In the genomic region with DNA sequence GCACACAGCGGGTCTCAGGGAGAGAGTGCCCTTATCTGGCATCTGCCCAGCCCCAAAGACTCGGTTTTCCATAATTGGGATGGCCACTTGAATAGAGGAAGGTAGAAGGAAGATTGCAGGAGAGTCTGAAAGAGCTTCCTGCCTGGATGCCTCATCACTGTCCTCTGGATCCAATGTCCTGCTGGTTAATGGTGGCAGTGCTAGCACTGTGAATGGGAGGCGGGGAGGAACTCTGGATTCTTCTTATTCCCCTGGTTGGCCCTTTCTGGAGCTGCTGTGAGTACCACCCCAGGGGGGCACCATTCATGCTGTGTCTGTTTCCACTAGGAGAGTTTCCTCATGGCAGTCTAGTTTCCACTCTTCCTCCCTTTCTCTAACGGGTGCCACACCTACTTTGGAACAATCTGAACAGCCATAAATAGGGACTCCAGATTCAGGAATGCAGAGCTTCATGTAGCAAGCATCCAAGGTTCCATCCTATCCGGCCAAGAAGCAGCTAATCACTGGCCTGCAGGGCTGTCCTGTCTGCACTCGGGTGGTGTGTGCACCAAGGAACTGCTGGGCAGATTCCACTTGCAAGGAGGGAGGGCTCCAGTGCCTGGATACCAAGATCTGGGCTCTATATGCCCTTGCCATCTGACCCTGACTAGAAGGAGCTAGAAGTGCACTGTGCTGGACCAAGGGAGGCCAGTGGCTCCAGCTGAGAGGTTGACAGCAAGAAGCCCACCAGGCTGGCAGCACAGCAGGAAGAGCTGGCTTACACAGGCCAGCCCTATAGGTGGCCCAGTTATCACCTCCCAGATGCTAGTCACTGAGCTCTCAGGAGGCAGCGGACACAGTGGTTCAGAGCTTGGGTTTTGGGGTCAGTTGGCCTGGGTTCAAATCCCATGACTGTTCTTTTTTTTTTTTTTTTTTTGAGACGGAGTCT, we compare ENCODE assay signal across 15 cellular contexts. TPM values are rescaled to one million over a fixed set of nuclear protein-coding genes. Genes with fewer than 3 reads are reported as not detected.
DNase-seq lines count a peak whose midpoint lies in the region; ATAC-seq and TF ChIP-seq lines count a peak whose summit lies in the region.
"Had no signal": no experiment of that assay in that cellular context is flagged by ENCODE, and none has a peak within 500 bp of the region (broad histone marks: within the 10 kb centered on the region; RNA-seq: fewer than 3 reads in every experiment).

No MANE protein-coding gene starts in this region.

- ATAC-seq in SK-N-SH treated with all-trans-retinoic acid at 6 μM for 48 hours (peak; percentile 64), left ventricle myocardium superior (peak; percentile 64), thoracic aorta (ENCODE audit: insufficient number of reproducible peaks, low FRiP score, low read depth) (no peak), GM18519 (IDR thresholded peaks at IDR 0.05; ENCODE audit: low FRiP score, unreplicated experiment) (no peak)

- intact Hi-C loops in left ventricle myocardium superior (cut with micrococcal nuclease), result no loop called here

- in situ Hi-C loops in G401 (cut with HindIII; ENCODE audit: low sequenced_read_pairs), result no loop called here

- H3K27ac ChIP-seq in thoracic aorta, result peak overlapping the region; percentile 93 to 98
- no peak overlapping the region for H3K27ac ChIP-seq in CD8-positive, alpha-beta memory T cell (ENCODE audit: low read depth, low read length)
- H3K27ac ChIP-seq: 22Rv1 had no signal

- no peaks in the 10 kb centered on the region for H3K36me3 ChIP-seq in thoracic aorta
- H3K36me3 ChIP-seq in CD8-positive, alpha-beta memory T cell (ENCODE audit: insufficient read depth, low read length), result no peaks in the 10 kb centered on the region
- H3K36me3 ChIP-seq: adrenal gland had no signal

- TF ChIP-seq CTCF in thoracic aorta (IDR thresholded peaks at IDR 0.05), result peak; percentile 17

- POLR2A ChIA-PET in CD8-positive, alpha-beta memory T cell (lab: Charles Lee), result no interaction called here

- peaks cover 35 to 71% of the 10 kb centered on the region in 2 donors for H3K27me3 Mint-ChIP-seq in CD8-positive, alpha-beta memory T cell

- peaks cover 0 to 13% (median 3%) of the 10 kb centered on the region in 3 donors for H3K4me1 Mint-ChIP-seq in CD8-positive, alpha-beta memory T cell

- H3K27ac Mint-ChIP-seq in CD8-positive, alpha-beta memory T cell, result no peak overlapping the region
- H3K27ac Mint-ChIP-seq: IgD-negative memory B cell, memory B cell had no signal

- CTCF ChIA-PET in CD8-positive, alpha-beta memory T cell (lab: Charles Lee), result interaction anchor here (0.8 to 3.8 kb wide), 7 partner anchors 8 to 66 kb away, joined by 3 to 19 read pairs (median 3); no protein-coding TSS in a partner anchor

- no peak overlapping the region for H3K4me3 ChIP-seq in thoracic aorta
- no peak overlapping the region for H3K4me3 ChIP-seq in CD8-positive, alpha-beta memory T cell (ENCODE audit: low read length)
- H3K4me3 ChIP-seq: adrenal gland had no signal

- H3K9me3 ChIP-seq in thoracic aorta, result no peaks in the 10 kb centered on the region
- H3K9me3 ChIP-seq in CD8-positive, alpha-beta memory T cell (ENCODE audit: low read length), result no peaks in the 10 kb centered on the region
- H3K9me3 ChIP-seq: adrenal gland had no signal

- H3K27me3 ChIP-seq in thoracic aorta (replicated peaks; ENCODE audit: insufficient read depth), result no peaks in the 10 kb centered on the region
- H3K27me3 ChIP-seq in CD8-positive, alpha-beta memory T cell (ENCODE audit: insufficient read depth, low read length, poor library complexity, severe bottlenecking), result peaks cover 33% of the 10 kb centered on the region

- H3K4me1 ChIP-seq in thoracic aorta (ENCODE audit: control insufficient read depth in 1 of 2, low read depth in 2 of 2), result peaks cover 40 to 80% of the 10 kb centered on the region in 2 donors
- H3K4me1 ChIP-seq in CD8-positive, alpha-beta memory T cell (ENCODE audit: insufficient read depth, low read length), result no peaks in the 10 kb centered on the region

- no peaks in the 10 kb centered on the region for H3K36me3 Mint-ChIP-seq in CD8-positive, alpha-beta memory T cell
- H3K36me3 Mint-ChIP-seq: IgD-negative memory B cell, memory B cell had no signal

- H3K9me3 Mint-ChIP-seq in CD8-positive, alpha-beta memory T cell, result peaks cover 0 to 2% (median 0%) of the 10 kb centered on the region in 5 donors

- H3K4me3 Mint-ChIP-seq in CD8-positive, alpha-beta memory T cell, result peak overlapping the region in 1 of 7 donors; percentile 38
- H3K4me3 Mint-ChIP-seq: memory B cell had no signal

- peak; percentile 33 for DNase-seq in DMS53 (lab: John Stamatoyannopoulos, UW)
- no peak for DNase-seq in DMS53 treated with DMSO at 0.1 percent for 48 hours (lab: John Stamatoyannopoulos, UW; ENCODE audit: unreplicated experiment)
- peak; percentile 54 for DNase-seq in left ventricle myocardium superior
- no peak for DNase-seq in thoracic aorta (ENCODE audit: low spot score)
- DNase-seq in CD8-positive, alpha-beta memory T cell, result no peak
- DNase-seq in G401 (ENCODE audit: low spot score), result no peak
- DNase-seq: adrenal gland; DMS 273 treated with DMSO at 0.1 percent for 48 hours; effector CD4-positive, alpha-beta T cell had no signal

TF ChIP-seq in SK-N-SH treated with all-trans-retinoic acid at 6 μM for 48 hours, 23 proteins besides CTCF, POLR2A, EP300 and RAD21:
- no peak for TF ChIP-seq OSR1 (CRISPR knock-in tag; IDR thresholded peaks at IDR 0.05)
- TF ChIP-seq ESRRG (CRISPR knock-in tag; IDR thresholded peaks at IDR 0.05), result no peak
- no peak for TF ChIP-seq SNAI2 (CRISPR knock-in tag; IDR thresholded peaks at IDR 0.05)
- TF ChIP-seq PPARA (CRISPR knock-in tag; IDR thresholded peaks at IDR 0.05; ENCODE audit: borderline replicate concordance), result no peak
- no peak for TF ChIP-seq ZNF70 (CRISPR knock-in tag; IDR thresholded peaks at IDR 0.05)
- TF ChIP-seq, protein P1, sequence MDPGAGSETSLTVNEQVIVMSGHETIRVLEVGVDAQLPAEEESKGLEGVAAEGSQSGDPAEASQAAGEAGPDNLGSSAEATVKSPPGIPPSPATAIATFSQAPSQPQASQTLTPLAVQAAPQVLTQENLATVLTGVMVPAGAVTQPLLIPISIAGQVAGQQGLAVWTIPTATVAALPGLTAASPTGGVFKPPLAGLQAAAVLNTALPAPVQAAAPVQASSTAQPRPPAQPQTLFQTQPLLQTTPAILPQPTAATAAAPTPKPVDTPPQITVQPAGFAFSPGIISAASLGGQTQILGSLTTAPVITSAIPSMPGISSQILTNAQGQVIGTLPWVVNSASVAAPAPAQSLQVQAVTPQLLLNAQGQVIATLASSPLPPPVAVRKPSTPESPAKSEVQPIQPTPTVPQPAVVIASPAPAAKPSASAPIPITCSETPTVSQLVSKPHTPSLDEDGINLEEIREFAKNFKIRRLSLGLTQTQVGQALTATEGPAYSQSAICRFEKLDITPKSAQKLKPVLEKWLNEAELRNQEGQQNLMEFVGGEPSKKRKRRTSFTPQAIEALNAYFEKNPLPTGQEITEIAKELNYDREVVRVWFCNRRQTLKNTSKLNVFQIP (CRISPR knock-in tag; IDR thresholded peaks at IDR 0.05; ENCODE audit: borderline replicate concordance, low read depth), result no peak
- no peak for TF ChIP-seq ZNF8 (CRISPR knock-in tag; IDR thresholded peaks at IDR 0.05)
- TF ChIP-seq ISL1 (CRISPR knock-in tag; IDR thresholded peaks at IDR 0.05), result no peak
TF ChIP-seq in SK-N-SH treated with all-trans-retinoic acid at 6 μM for 48 hours: peak in this region for 0.

RNA-seq across cellular contexts. Expression of gene ATOH8, which starts 4.6 kb away (rescaled TPM):
- total RNA-seq in left ventricle myocardium superior, result 29.6 TPM
- 100 to 1,000 TPM in 1 of 2 donors, 10 to 100 TPM in 1; 78.4 to 207 TPM for total RNA-seq in thoracic aorta
- not detected for total RNA-seq in CD8-positive, alpha-beta memory T cell
- polyA plus RNA-seq in CD8-positive, alpha-beta memory T cell, result not detected
- total RNA-seq in G401 (2014; rRNA removed; shearing (Covaris generic)), result 18.9 and 25.8 TPM in 2 replicates
- polyA plus RNA-seq: IgD-negative memory B cell had no signal

RNA-seq across cellular contexts. Expression of gene GNLY, which starts 55.1 kb away (rescaled TPM):
- 2.3 TPM for total RNA-seq in left ventricle myocardium superior
- total RNA-seq in thoracic aorta, result 1 to 10 TPM; 1.5 to 8.5 TPM
- 1 to 10 TPM; 7.7 to 9.0 TPM for total RNA-seq in CD8-positive, alpha-beta memory T cell
- 953 TPM for polyA plus RNA-seq in CD8-positive, alpha-beta memory T cell
- not detected in 2 replicates for total RNA-seq in G401 (2014; rRNA removed; shearing (Covaris generic))
- total RNA-seq: pulmonary artery endothelial cell had no signal

Comparison
In these comparisons a context has a peak if more than half of its experiments do, and no peak if none do; other contexts are left out.
1. DNase-seq: peak in DMS53 (single experiment) and left ventricle myocardium superior (single experiment); none in DMS53 treated with DMSO at 0.1 percent for 48 hours (single experiment), thoracic aorta (single experiment), CD8-positive, alpha-beta memory T cell (0 of 5) and G401 (single experiment).
2. ATAC-seq: peak in SK-N-SH treated with all-trans-retinoic acid at 6 μM for 48 hours (single experiment) and left ventricle myocardium superior (single experiment); none in thoracic aorta (single experiment) and GM18519 (single experiment).
3. RNA of gene ATOH8, which starts 4.6 kb away (total RNA-seq): 78.4 to 207 TPM in thoracic aorta, 29.6 TPM in left ventricle myocardium superior (single experiment) and 18.9 to 25.8 TPM in G401; not detected in CD8-positive, alpha-beta memory T cell; every median in the first group is over 10 times any median in the second.